In genomic region chr20:39049684-39050554, GRCh38 we compare ENCODE assay signal across 8 cellular contexts.
DNase-seq lines count a peak whose midpoint lies in the region; ATAC-seq and TF ChIP-seq lines count a peak whose summit lies in the region.

No MANE protein-coding gene starts in this region.

- peak; percentile 67 for TF ChIP-seq POLR2A in Raji (IDR thresholded peaks at IDR 0.05; ENCODE audit: insufficient read depth, low read depth, low read length)

- peak; percentile 92 for ATAC-seq in GM21390 (IDR thresholded peaks at IDR 0.05; ENCODE audit: unreplicated experiment)

- H3K27ac Mint-ChIP-seq in IgD-negative memory B cell = peak overlapping the region in 1 of 3 donors; percentile 96

- DNase-seq in DMS153 (lab: John Stamatoyannopoulos, UW) = peak; percentile 21
- DNase-seq in activated gamma-delta T cell (lab: John Stamatoyannopoulos, UW) = peak; percentile 57
- peak; percentile 66 for DNase-seq in foreskin melanocyte

- no peaks in the 10 kb centered on the region for H3K9me3 ChIP-seq in neuron (ENCODE audit: low read length)
- no peaks in the 10 kb centered on the region for H3K9me3 ChIP-seq in subcutaneous abdominal adipose tissue (ENCODE audit: control insufficient read depth in 5 of 5, low read length in 5 of 5)

- H3K36me3 ChIP-seq in neuron (ENCODE audit: insufficient read depth, low read length) (no peaks in the 10 kb centered on the region), subcutaneous abdominal adipose tissue (ENCODE audit: control insufficient read depth in 5 of 5, insufficient read depth in 5 of 5, low read length in 5 of 5) (no peaks in the 10 kb centered on the region)

- peak overlapping the region; percentile 30 to 83 (median 77) for H3K9ac ChIP-seq in subcutaneous abdominal adipose tissue (ENCODE audit: low read length in 5 of 5)

- H3K4me1 ChIP-seq in neuron (ENCODE audit: insufficient read depth, low read length) (peaks cover 2% of the 10 kb centered on the region), subcutaneous abdominal adipose tissue (ENCODE audit: control insufficient read depth in 5 of 5, insufficient read depth in 5 of 5, low read length in 5 of 5) (peaks cover 2 to 14% (median 13%) of the 10 kb centered on the region in 5 donors)

- peak overlapping the region; percentile 72 for H2AFZ ChIP-seq in neuron (ENCODE audit: low read depth, low read length)

- no peaks in the 10 kb centered on the region for H3K27me3 Mint-ChIP-seq in IgD-negative memory B cell

- peaks cover 0 to 7% (median 4%) of the 10 kb centered on the region in 3 donors for H3K4me1 Mint-ChIP-seq in IgD-negative memory B cell

- no peaks in the 10 kb centered on the region for H3K36me3 Mint-ChIP-seq in IgD-negative memory B cell

- no peaks in the 10 kb centered on the region for H3K9me3 Mint-ChIP-seq in IgD-negative memory B cell

- H3K27me3 ChIP-seq in neuron (ENCODE audit: insufficient read depth, low read length) (no peaks in the 10 kb centered on the region), subcutaneous abdominal adipose tissue (ENCODE audit: control insufficient read depth in 5 of 5, insufficient read depth in 4 of 5, low read length in 5 of 5) (peaks cover 0 to 12% (median under 1%) of the 10 kb centered on the region in 5 donors)

- H3K4me3 Mint-ChIP-seq in IgD-negative memory B cell = peak overlapping the region; percentile 87 to 94 (median 91)

- H3K4me3 ChIP-seq in neuron (ENCODE audit: low read length) (peak overlapping the region; percentile 54), subcutaneous abdominal adipose tissue (ENCODE audit: low read depth in 1 of 5, low read length in 5 of 5) (peak overlapping the region; percentile 82 to 95 (median 89))

- no peak overlapping the region for H3K27ac ChIP-seq in subcutaneous abdominal adipose tissue (ENCODE audit: low read depth, low read length)
